In the genomic region with DNA sequence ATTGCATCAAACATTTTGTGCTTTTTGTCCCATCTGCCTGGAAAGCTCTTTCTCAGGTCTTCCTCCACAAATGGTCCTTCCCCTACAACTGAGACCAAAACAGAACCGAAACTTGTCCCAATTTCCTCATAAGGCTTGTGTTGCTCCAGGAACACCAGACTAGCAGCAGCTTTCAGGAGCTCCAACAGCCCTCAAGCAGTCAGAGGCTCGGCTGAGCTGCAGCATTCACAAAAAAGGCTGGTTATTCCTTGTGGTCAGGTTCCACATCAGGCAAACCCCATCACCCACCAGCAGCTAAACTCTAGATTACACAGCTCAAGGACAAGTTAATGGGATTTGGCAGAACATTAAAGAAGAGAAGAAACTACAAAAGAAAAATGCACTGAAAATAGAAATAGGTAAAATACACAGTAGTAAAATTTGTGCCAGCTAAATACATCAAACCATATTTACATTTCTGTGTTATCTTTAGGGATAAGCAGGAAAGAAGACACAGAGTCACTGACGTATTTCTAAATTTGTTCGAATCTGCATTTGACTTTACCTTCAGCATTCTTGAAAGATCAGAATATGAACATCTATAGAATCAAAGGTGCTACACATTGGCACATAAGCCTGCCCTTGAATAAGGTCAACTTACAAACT, we compare ENCODE assay signal across 1 cellular context.
A peak's percentile ranks its signal among the peaks of the same experiment; 100 is the strongest.
TF ChIP-seq lines count a peak whose summit lies in the region.

No MANE protein-coding gene starts in this region.

TF ChIP-seq in HepG2, 621 proteins besides CTCF, POLR2A, EP300 and RAD21 (continued from another document and continues in another):
- TF ChIP-seq, protein P1, sequence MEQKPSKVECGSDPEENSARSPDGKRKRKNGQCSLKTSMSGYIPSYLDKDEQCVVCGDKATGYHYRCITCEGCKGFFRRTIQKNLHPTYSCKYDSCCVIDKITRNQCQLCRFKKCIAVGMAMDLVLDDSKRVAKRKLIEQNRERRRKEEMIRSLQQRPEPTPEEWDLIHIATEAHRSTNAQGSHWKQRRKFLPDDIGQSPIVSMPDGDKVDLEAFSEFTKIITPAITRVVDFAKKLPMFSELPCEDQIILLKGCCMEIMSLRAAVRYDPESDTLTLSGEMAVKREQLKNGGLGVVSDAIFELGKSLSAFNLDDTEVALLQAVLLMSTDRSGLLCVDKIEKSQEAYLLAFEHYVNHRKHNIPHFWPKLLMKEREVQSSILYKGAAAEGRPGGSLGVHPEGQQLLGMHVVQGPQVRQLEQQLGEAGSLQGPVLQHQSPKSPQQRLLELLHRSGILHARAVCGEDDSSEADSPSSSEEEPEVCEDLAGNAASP (CRISPR knock-in tag; IDR thresholded peaks at IDR 0.05; ENCODE audit: borderline replicate concordance) = 0 out of 2 replicates have a peak, but pooled peaks have one; percentile 60
- TF ChIP-seq STAG1 (CRISPR knock-in tag; IDR thresholded peaks at IDR 0.05) = no peak; the same call in none of the 2 replicates
- TF ChIP-seq MXD4 (CRISPR knock-in tag; IDR thresholded peaks at IDR 0.05) = no peak; the same call in 1 of the 2 replicates
- TF ChIP-seq REL (CRISPR knock-in tag; conservative IDR thresholded peaks at IDR 0.05) = 0 out of 2 replicates have a peak, but pooled peaks have one; percentile 60
- no peak for TF ChIP-seq NFATC3 (CRISPR knock-in tag; IDR thresholded peaks at IDR 0.05)
- no peak for TF ChIP-seq ZNF567 (CRISPR knock-in tag; IDR thresholded peaks at IDR 0.05; ENCODE audit: borderline replicate concordance)
- 0 out of 2 replicates have a peak, but pooled peaks have one; percentile 33 for TF ChIP-seq NR2F6 (IDR thresholded peaks at IDR 0.05)
- 0 out of 2 replicates have a peak, but pooled peaks have one; percentile 27 for TF ChIP-seq NR2F6 (CRISPR knock-in tag; IDR thresholded peaks at IDR 0.05)
- TF ChIP-seq, protein P2, sequence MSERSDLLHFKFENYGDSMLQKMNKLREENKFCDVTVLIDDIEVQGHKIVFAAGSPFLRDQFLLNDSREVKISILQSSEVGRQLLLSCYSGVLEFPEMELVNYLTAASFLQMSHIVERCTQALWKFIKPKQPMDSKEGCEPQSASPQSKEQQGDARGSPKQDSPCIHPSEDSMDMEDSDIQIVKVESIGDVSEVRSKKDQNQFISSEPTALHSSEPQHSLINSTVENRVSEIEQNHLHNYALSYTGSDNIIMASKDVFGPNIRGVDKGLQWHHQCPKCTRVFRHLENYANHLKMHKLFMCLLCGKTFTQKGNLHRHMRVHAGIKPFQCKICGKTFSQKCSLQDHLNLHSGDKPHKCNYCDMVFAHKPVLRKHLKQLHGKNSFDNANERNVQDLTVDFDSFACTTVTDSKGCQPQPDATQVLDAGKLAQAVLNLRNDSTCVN (CRISPR knock-in tag; IDR thresholded peaks at IDR 0.05; ENCODE audit: borderline replicate concordance) = 0 out of 2 replicates have a peak, but pooled peaks have one; percentile 13
- TF ChIP-seq, protein P3, sequence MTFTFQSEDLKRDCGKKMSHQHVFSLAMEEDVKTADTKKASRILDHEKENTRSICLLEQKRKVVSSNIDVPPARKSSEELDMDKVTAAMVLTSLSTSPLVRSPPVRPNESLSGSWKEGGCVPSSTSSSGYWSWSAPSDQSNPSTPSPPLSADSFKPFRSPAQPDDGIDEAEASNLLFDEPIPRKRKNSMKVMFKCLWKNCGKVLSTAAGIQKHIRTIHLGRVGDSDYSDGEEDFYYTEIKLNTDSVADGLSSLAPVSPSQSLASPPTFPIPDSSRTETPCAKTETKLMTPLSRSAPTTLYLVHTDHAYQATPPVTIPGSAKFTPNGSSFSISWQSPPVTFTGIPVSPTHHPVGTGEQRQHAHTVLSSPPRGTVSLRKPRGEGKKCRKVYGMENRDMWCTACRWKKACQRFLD (CRISPR knock-in tag; IDR thresholded peaks at IDR 0.05; ENCODE audit: borderline replicate concordance) = 0 out of 2 replicates have a peak, but pooled peaks have one; percentile 59
- TF ChIP-seq ZNF761 (CRISPR knock-in tag; conservative IDR thresholded peaks at IDR 0.05) = no peak
- TF ChIP-seq, protein P4, sequence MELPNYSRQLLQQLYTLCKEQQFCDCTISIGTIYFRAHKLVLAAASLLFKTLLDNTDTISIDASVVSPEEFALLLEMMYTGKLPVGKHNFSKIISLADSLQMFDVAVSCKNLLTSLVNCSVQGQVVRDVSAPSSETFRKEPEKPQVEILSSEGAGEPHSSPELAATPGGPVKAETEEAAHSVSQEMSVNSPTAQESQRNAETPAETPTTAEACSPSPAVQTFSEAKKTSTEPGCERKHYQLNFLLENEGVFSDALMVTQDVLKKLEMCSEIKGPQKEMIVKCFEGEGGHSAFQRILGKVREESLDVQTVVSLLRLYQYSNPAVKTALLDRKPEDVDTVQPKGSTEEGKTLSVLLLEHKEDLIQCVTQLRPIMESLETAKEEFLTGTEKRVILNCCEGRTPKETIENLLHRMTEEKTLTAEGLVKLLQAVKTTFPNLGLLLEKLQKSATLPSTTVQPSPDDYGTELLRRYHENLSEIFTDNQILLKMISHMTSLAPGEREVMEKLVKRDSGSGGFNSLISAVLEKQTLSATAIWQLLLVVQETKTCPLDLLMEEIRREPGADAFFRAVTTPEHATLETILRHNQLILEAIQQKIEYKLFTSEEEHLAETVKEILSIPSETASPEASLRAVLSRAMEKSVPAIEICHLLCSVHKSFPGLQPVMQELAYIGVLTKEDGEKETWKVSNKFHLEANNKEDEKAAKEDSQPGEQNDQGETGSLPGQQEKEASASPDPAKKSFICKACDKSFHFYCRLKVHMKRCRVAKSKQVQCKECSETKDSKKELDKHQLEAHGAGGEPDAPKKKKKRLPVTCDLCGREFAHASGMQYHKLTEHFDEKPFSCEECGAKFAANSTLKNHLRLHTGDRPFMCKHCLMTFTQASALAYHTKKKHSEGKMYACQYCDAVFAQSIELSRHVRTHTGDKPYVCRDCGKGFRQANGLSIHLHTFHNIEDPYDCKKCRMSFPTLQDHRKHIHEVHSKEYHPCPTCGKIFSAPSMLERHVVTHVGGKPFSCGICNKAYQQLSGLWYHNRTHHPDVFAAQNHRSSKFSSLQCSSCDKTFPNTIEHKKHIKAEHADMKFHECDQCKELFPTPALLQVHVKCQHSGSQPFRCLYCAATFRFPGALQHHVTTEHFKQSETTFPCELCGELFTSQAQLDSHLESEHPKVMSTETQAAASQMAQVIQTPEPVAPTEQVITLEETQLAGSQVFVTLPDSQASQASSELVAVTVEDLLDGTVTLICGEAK (IDR thresholded peaks at IDR 0.05) = no peak
- TF ChIP-seq, protein P4 (CRISPR knock-in tag; IDR thresholded peaks at IDR 0.05) = no peak
- TF ChIP-seq NR2C2 (CRISPR knock-in tag; IDR thresholded peaks at IDR 0.05; ENCODE audit: borderline replicate concordance) = no peak; the same call in 1 of the 2 replicates
- TF ChIP-seq ASH2L (IDR thresholded peaks at IDR 0.05; ENCODE audit: insufficient read length, low read depth, low read length) = peak; percentile 68
- TF ChIP-seq PHF5A (CRISPR knock-in tag; IDR thresholded peaks at IDR 0.05; ENCODE audit: low read depth, unreplicated experiment) = peak; percentile 37
- no peak for TF ChIP-seq CC2D1A (CRISPR knock-in tag; IDR thresholded peaks at IDR 0.05)
- TF ChIP-seq, protein P5, sequence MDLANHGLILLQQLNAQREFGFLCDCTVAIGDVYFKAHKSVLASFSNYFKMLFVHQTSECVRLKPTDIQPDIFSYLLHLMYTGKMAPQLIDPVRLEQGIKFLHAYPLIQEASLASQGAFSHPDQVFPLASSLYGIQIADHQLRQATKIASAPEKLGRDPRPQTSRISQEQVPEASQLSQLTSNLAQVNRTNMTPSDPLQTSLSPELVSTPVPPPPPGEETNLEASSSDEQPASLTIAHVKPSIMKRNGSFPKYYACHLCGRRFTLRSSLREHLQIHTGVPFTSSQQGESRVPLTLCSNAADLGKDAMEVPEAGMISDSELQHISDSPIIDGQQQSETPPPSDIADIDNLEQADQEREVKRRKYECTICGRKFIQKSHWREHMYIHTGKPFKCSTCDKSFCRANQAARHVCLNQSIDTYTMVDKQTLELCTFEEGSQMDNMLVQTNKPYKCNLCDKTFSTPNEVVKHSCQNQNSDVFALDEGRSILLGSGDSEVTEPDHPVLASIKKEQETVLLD (CRISPR knock-in tag; IDR thresholded peaks at IDR 0.05; ENCODE audit: low read depth) = no peak
- TF ChIP-seq MIER3 (CRISPR knock-in tag; IDR thresholded peaks at IDR 0.05; ENCODE audit: borderline replicate concordance) = 0 out of 2 replicates have a peak, but pooled peaks have one; percentile 46
- no peak for TF ChIP-seq SIN3A (IDR thresholded peaks at IDR 0.05; ENCODE audit: borderline replicate concordance, low read depth, low read length)
- TF ChIP-seq ZNF616 (CRISPR knock-in tag; IDR thresholded peaks at IDR 0.05; ENCODE audit: low read depth) = no peak
- TF ChIP-seq TOE1 (CRISPR knock-in tag; IDR thresholded peaks at IDR 0.05) = no peak
- no peak for TF ChIP-seq POLR2AphosphoS2 (IDR thresholded peaks at IDR 0.05; ENCODE audit: low read depth, low read length)
- no peak for TF ChIP-seq ZNF484 (CRISPR knock-in tag; IDR thresholded peaks at IDR 0.05; ENCODE audit: borderline replicate concordance, low read depth)
- TF ChIP-seq, protein P6, sequence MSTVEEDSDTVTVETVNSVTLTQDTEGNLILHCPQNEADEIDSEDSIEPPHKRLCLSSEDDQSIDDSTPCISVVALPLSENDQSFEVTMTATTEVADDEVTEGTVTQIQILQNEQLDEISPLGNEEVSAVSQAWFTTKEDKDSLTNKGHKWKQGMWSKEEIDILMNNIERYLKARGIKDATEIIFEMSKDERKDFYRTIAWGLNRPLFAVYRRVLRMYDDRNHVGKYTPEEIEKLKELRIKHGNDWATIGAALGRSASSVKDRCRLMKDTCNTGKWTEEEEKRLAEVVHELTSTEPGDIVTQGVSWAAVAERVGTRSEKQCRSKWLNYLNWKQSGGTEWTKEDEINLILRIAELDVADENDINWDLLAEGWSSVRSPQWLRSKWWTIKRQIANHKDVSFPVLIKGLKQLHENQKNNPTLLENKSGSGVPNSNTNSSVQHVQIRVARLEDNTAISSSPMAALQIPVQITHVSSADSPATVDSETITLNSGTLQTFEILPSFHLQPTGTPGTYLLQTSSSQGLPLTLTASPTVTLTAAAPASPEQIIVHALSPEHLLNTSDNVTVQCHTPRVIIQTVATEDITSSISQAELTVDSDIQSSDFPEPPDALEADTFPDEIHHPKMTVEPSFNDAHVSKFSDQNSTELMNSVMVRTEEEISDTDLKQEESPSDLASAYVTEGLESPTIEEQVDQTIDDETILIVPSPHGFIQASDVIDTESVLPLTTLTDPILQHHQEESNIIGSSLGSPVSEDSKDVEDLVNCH (CRISPR knock-in tag; IDR thresholded peaks at IDR 0.05) = no peak
- TF ChIP-seq REPIN1 (CRISPR knock-in tag; IDR thresholded peaks at IDR 0.05; ENCODE audit: borderline replicate concordance, low read depth) = no peak
- TF ChIP-seq ARNTL (CRISPR knock-in tag; IDR thresholded peaks at IDR 0.05) = no peak
- TF ChIP-seq, protein P7, sequence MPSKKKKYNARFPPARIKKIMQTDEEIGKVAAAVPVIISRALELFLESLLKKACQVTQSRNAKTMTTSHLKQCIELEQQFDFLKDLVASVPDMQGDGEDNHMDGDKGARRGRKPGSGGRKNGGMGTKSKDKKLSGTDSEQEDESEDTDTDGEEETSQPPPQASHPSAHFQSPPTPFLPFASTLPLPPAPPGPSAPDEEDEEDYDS (CRISPR knock-in tag; IDR thresholded peaks at IDR 0.05) = peak; percentile 3; the same call in 1 of the 2 replicates
- TF ChIP-seq, protein P8, sequence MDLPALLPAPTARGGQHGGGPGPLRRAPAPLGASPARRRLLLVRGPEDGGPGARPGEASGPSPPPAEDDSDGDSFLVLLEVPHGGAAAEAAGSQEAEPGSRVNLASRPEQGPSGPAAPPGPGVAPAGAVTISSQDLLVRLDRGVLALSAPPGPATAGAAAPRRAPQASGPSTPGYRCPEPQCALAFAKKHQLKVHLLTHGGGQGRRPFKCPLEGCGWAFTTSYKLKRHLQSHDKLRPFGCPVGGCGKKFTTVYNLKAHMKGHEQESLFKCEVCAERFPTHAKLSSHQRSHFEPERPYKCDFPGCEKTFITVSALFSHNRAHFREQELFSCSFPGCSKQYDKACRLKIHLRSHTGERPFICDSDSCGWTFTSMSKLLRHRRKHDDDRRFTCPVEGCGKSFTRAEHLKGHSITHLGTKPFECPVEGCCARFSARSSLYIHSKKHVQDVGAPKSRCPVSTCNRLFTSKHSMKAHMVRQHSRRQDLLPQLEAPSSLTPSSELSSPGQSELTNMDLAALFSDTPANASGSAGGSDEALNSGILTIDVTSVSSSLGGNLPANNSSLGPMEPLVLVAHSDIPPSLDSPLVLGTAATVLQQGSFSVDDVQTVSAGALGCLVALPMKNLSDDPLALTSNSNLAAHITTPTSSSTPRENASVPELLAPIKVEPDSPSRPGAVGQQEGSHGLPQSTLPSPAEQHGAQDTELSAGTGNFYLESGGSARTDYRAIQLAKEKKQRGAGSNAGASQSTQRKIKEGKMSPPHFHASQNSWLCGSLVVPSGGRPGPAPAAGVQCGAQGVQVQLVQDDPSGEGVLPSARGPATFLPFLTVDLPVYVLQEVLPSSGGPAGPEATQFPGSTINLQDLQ (CRISPR knock-in tag; IDR thresholded peaks at IDR 0.05) = no peak
- TF ChIP-seq ZBTB7B (CRISPR knock-in tag; IDR thresholded peaks at IDR 0.05) = no peak
- TF ChIP-seq, protein P9, sequence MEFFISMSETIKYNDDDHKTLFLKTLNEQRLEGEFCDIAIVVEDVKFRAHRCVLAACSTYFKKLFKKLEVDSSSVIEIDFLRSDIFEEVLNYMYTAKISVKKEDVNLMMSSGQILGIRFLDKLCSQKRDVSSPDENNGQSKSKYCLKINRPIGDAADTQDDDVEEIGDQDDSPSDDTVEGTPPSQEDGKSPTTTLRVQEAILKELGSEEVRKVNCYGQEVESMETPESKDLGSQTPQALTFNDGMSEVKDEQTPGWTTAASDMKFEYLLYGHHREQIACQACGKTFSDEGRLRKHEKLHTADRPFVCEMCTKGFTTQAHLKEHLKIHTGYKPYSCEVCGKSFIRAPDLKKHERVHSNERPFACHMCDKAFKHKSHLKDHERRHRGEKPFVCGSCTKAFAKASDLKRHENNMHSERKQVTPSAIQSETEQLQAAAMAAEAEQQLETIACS (CRISPR knock-in tag; IDR thresholded peaks at IDR 0.05) = no peak
- no peak for TF ChIP-seq TCF7L2 (IDR thresholded peaks at IDR 0.05; ENCODE audit: low read depth, low read length)
